Comparison of ENCODE assay signal across 13 cellular contexts in genomic region chr12:118840399-118840798, GRCh38.
DNase-seq lines count a peak whose midpoint lies in the region; TF ChIP-seq lines count a peak whose summit lies in the region.
"Had no signal": no experiment of that assay in that cellular context is flagged by ENCODE, and none has a peak within 500 bp of the region (broad histone marks: within the 10 kb centered on the region; RNA-seq: fewer than 3 reads in every experiment).

No MANE protein-coding gene starts in this region.

- no peaks in the 10 kb centered on the region for H3K27me3 ChIP-seq in CD8-positive, alpha-beta memory T cell (ENCODE audit: insufficient read depth, low read length, poor library complexity, severe bottlenecking)

- TF ChIP-seq CTCF in C4-2B (conservative IDR thresholded peaks at IDR 0.05) (peak; percentile 35), GM12873 (IDR thresholded peaks at IDR 0.05; ENCODE audit: insufficient read depth, low read depth, low read length, missing control alignments) (peak; percentile 59)

- H3K9me3 ChIP-seq in CD8-positive, alpha-beta memory T cell (ENCODE audit: low read length) = no peaks in the 10 kb centered on the region

- no peak overlapping the region for H3K4me3 Mint-ChIP-seq in CD8-positive, alpha-beta memory T cell
- H3K4me3 Mint-ChIP-seq: CD8-positive, alpha-beta T cell had no signal

- POLR2A ChIA-PET in CD8-positive, alpha-beta memory T cell (lab: Charles Lee) = no interaction called here

- no peaks in the 10 kb centered on the region for H3K36me3 ChIP-seq in CD8-positive, alpha-beta memory T cell (ENCODE audit: insufficient read depth, low read length)

- H3K4me1 Mint-ChIP-seq in CD8-positive, alpha-beta memory T cell = no peaks in the 10 kb centered on the region

- H3K4me1 ChIP-seq in CD8-positive, alpha-beta memory T cell (ENCODE audit: insufficient read depth, low read length) = no peaks in the 10 kb centered on the region

- H3K4me3 ChIP-seq in CD8-positive, alpha-beta memory T cell (ENCODE audit: low read length) = no peak overlapping the region
- H3K4me3 ChIP-seq: coronary artery, PC-9 had no signal

- H3K9me3 Mint-ChIP-seq in CD8-positive, alpha-beta memory T cell = peaks cover 0 to 3% (median 0%) of the 10 kb centered on the region in 5 donors

- no peaks in the 10 kb centered on the region for H3K36me3 Mint-ChIP-seq in CD8-positive, alpha-beta memory T cell
- H3K36me3 Mint-ChIP-seq: CD8-positive, alpha-beta T cell had no signal

- H3K27ac ChIP-seq in C4-2B = no peak overlapping the region
- H3K27ac ChIP-seq in CD8-positive, alpha-beta memory T cell (ENCODE audit: low read depth, low read length) = no peak overlapping the region
- H3K27ac ChIP-seq: coronary artery, PC-9 had no signal

- DNase-seq in NCI-H146 (lab: John Stamatoyannopoulos, UW) (peak; percentile 59), foreskin melanocyte (peak; percentile 44), Ammon's horn (ENCODE audit: low spot score) (no peak), LoVo (ENCODE audit: low spot score) (no peak), retina (no peak)
- DNase-seq in CD8-positive, alpha-beta memory T cell = no peak
- DNase-seq: CD8-positive, alpha-beta T cell; islet precursor cell; PC-9; right cardiac atrium had no signal

- CTCF ChIA-PET in CD8-positive, alpha-beta memory T cell (lab: Charles Lee) = no interaction called here

- no peaks in the 10 kb centered on the region for H3K27me3 Mint-ChIP-seq in CD8-positive, alpha-beta memory T cell

- no peak overlapping the region for H3K27ac Mint-ChIP-seq in CD8-positive, alpha-beta memory T cell
- H3K27ac Mint-ChIP-seq: CD8-positive, alpha-beta T cell had no signal

Comparison
In these comparisons a context has a peak if more than half of its experiments do, and no peak if none do; other contexts are left out.
1. DNase-seq: peak in NCI-H146 (single experiment) and foreskin melanocyte (single experiment); none in CD8-positive, alpha-beta memory T cell (0 of 5), Ammon's horn (single experiment), LoVo (single experiment) and retina (single experiment).